1 cellular context compared by ENCODE assay signal in genomic region chr7:128833148-128833938, GRCh38.
TF ChIP-seq lines count a peak whose summit lies in the region.

No MANE protein-coding gene starts in this region.

TF ChIP-seq in A549, 52 proteins besides CTCF, POLR2A, EP300 and RAD21:
- no peak for TF ChIP-seq BHLHE40 (IDR thresholded peaks at IDR 0.05; ENCODE audit: low read depth, low read length)
- TF ChIP-seq POLR2AphosphoS2 (conservative IDR thresholded peaks at IDR 0.05; ENCODE audit: low read length): no peak
- no peak for TF ChIP-seq REST (IDR thresholded peaks at IDR 0.05)
- no peak for TF ChIP-seq CBX2 (IDR thresholded peaks at IDR 0.05; ENCODE audit: borderline replicate concordance, low read depth)
- no peak for TF ChIP-seq CBX8 (IDR thresholded peaks at IDR 0.05)
- TF ChIP-seq JUN (IDR thresholded peaks at IDR 0.05): no peak
- TF ChIP-seq USF2 (IDR thresholded peaks at IDR 0.05): no peak
- TF ChIP-seq CHD4 (IDR thresholded peaks at IDR 0.05; ENCODE audit: borderline replicate concordance): no peak
- TF ChIP-seq CEBPB (IDR thresholded peaks at IDR 0.05): no peak
- no peak for TF ChIP-seq ELK1 (IDR thresholded peaks at IDR 0.05; ENCODE audit: low read depth, low read length)
- no peak for TF ChIP-seq ZNF302 (CRISPR knock-in tag; IDR thresholded peaks at IDR 0.05)
- TF ChIP-seq MAZ (IDR thresholded peaks at IDR 0.05; ENCODE audit: borderline replicate concordance, low read depth, low read length): no peak
- no peak for TF ChIP-seq ZFP36 (IDR thresholded peaks at IDR 0.05; ENCODE audit: borderline replicate concordance, partially characterized antibody)
- no peak for TF ChIP-seq GATA3 (IDR thresholded peaks at IDR 0.05; ENCODE audit: borderline replicate concordance)
- TF ChIP-seq E2F6 (IDR thresholded peaks at IDR 0.05; ENCODE audit: borderline replicate concordance, low read depth): no peak
- TF ChIP-seq RCOR1 (IDR thresholded peaks at IDR 0.05; ENCODE audit: low read depth, low read length): no peak
- no peak for TF ChIP-seq HMGXB4 (CRISPR knock-in tag; IDR thresholded peaks at IDR 0.05; ENCODE audit: borderline replicate concordance)
- TF ChIP-seq FOSL2 (IDR thresholded peaks at IDR 0.05): no peak
- TF ChIP-seq FOSL2 (CRISPR knock-in tag; IDR thresholded peaks at IDR 0.05): no peak
- no peak for TF ChIP-seq ATOH8 (CRISPR knock-in tag; IDR thresholded peaks at IDR 0.05; ENCODE audit: low read depth)
- TF ChIP-seq ZC3H11A (IDR thresholded peaks at IDR 0.05): no peak
